Comparison of ENCODE assay signal across 9 cellular contexts in genomic region chr15:83436513-83437158, GRCh38. TPM values are rescaled to one million over a fixed set of nuclear protein-coding genes. Genes with fewer than 3 reads are reported as not detected.
DNase-seq lines count a peak whose midpoint lies in the region; ATAC-seq, FAIRE-seq and TF ChIP-seq lines count a peak whose summit lies in the region.
"Had no signal": no experiment of that assay in that cellular context is flagged by ENCODE, and none has a peak within 500 bp of the region (broad histone marks: within the 10 kb centered on the region; RNA-seq: fewer than 3 reads in every experiment).

No MANE protein-coding gene starts in this region.

- H3K4me3 Mint-ChIP-seq in CD14-positive monocyte: no peak overlapping the region

- H4K20me1 ChIP-seq in keratinocyte (ENCODE audit: control insufficient read depth, extremely low read depth, insufficient read depth, low read length): no peaks in the 10 kb centered on the region

- H3K27me3 ChIP-seq in WERI-Rb-1 (ENCODE audit: insufficient read depth, low read depth, severe bottlenecking) (no peaks in the 10 kb centered on the region), keratinocyte (ENCODE audit: control insufficient read depth, extremely low read depth, insufficient read depth, low read length) (no peaks in the 10 kb centered on the region)

- no peak overlapping the region for H2AFZ ChIP-seq in keratinocyte (ENCODE audit: control insufficient read depth, low read length)

- no peak for ATAC-seq in GM21717 (IDR thresholded peaks at IDR 0.05; ENCODE audit: unreplicated experiment)
- no peak for ATAC-seq in GM18861 (IDR thresholded peaks at IDR 0.05; ENCODE audit: unreplicated experiment)
- no peak for ATAC-seq in HG03097 (IDR thresholded peaks at IDR 0.05; ENCODE audit: low FRiP score, unreplicated experiment)

- H3K36me3 Mint-ChIP-seq in CD14-positive monocyte: no peaks in the 10 kb centered on the region

- H3K36me3 ChIP-seq in WERI-Rb-1 (no peaks in the 10 kb centered on the region), keratinocyte (ENCODE audit: control insufficient read depth in 2 of 2, extremely low read depth in 1 of 2, insufficient read depth in 2 of 2, low read length in 2 of 2) (no peaks in the 10 kb centered on the region)

- no peak overlapping the region for H3K27ac ChIP-seq in WERI-Rb-1
- H3K27ac ChIP-seq in keratinocyte (ENCODE audit: control insufficient read depth, insufficient read depth, low read length): no peak overlapping the region

- FAIRE-seq in keratinocyte (lab: Jason Lieb, UNC): peak; percentile 76

- peaks cover 3% of the 10 kb centered on the region for H3K4me1 ChIP-seq in keratinocyte (ENCODE audit: control insufficient read depth, extremely low read depth, insufficient read depth, low read length)

- dilution Hi-C loops in keratinocyte (cut with MboI; ENCODE audit: extremely low pct_ligation_motif_present, low sequenced_read_pairs): no loop called here

- intact Hi-C loops in CD14-positive monocyte (cut with micrococcal nuclease): no loop called here

- no peak overlapping the region for H3K4me2 ChIP-seq in keratinocyte (ENCODE audit: control insufficient read depth, extremely low read depth, insufficient read depth, low read depth, low read length)

- no peak overlapping the region for H3K4me3 ChIP-seq in WERI-Rb-1 (ENCODE audit: low read depth, low read length)
- no peak overlapping the region for H3K4me3 ChIP-seq in keratinocyte (ENCODE audit: control insufficient read depth in 2 of 3, extremely low read depth in 1 of 3, insufficient read depth in 2 of 3, low read depth in 1 of 3, low read length in 3 of 3)

- no peaks in the 10 kb centered on the region for H3K9me3 Mint-ChIP-seq in CD14-positive monocyte

- no peak overlapping the region for H3K9ac ChIP-seq in keratinocyte (ENCODE audit: control insufficient read depth, extremely low read depth, insufficient read depth, low read length)

- H3K79me2 ChIP-seq in keratinocyte (ENCODE audit: control insufficient read depth, insufficient read depth, low read length): no peaks in the 10 kb centered on the region

- H3K27me3 Mint-ChIP-seq in CD14-positive monocyte (ENCODE audit: low read depth in 3 of 3): peaks cover 3 to 20% (median 16%) of the 10 kb centered on the region in 3 donors

- H3K27ac Mint-ChIP-seq in CD14-positive monocyte: no peak overlapping the region

- DNase-seq in CD14-positive monocyte (ENCODE audit: low spot score): no peak
- peak; percentile 70 for DNase-seq in HT1080 (ENCODE audit: low read depth)
- DNase-seq in WERI-Rb-1: peak; percentile 16
- no peak for DNase-seq in keratinocyte (ENCODE audit: low read depth, low spot score)
- DNase-seq in AML-193 (lab: John Stamatoyannopoulos, UW): no peak

- peaks cover 3% of the 10 kb centered on the region for H3K4me1 Mint-ChIP-seq in CD14-positive monocyte

- TF ChIP-seq CTCF in CD14-positive monocyte (IDR thresholded peaks at IDR 0.05) (peak; percentile 18), WERI-Rb-1 (IDR thresholded peaks at IDR 0.05; ENCODE audit: low read depth, low read length) (peak; percentile 51), keratinocyte (optimal IDR thresholded peaks at IDR 0.05 in 1 of 3, IDR thresholded peaks at IDR 0.05 in 1 of 3, conservative IDR thresholded peaks at IDR 0.05 in 1 of 3; ENCODE audit: extremely low read depth in 1 of 3, insufficient read depth in 2 of 3, low read length in 3 of 3) (peak; percentile 43 to 69 (median 55))

- H3K9me3 ChIP-seq in WERI-Rb-1 (ENCODE audit: severe bottlenecking): no peaks in the 10 kb centered on the region
- no peaks in the 10 kb centered on the region for H3K9me3 ChIP-seq in keratinocyte (ENCODE audit: control insufficient read depth, low read depth, low read length)

- H3K9me1 ChIP-seq in keratinocyte (ENCODE audit: control insufficient read depth, extremely low read depth, insufficient read depth, low read length): no peaks in the 10 kb centered on the region

RNA-seq across cellular contexts. Expression of gene SH3GL3, which starts 10.5 kb away (rescaled TPM):
- polyA plus RNA-seq in CD14-positive monocyte: not detected
- total RNA-seq in HT1080 (2014; rRNA removed; shearing (Covaris generic)): 2.1 and 3.5 TPM in 2 replicates
- polyA plus RNA-seq in HT1080 (2015; cell fraction: cytosol; rRNA removed): 2.3 and 3.5 TPM in 2 replicates
- 1.6 and 2.4 TPM in 2 replicates for polyA plus RNA-seq in HT1080 (2015; cell fraction: nucleus; rRNA removed)
- polyA plus RNA-seq in keratinocyte: 0.04 to 0.20 TPM (median 0.07 TPM) in 3 replicates
- polyA plus RNA-seq in keratinocyte (2011; ENCODE audit: low read depth): 3.4 TPM
- 0.12 and 0.16 TPM in 2 replicates for polyA plus RNA-seq in keratinocyte (2011; cell fraction: cytosol; rRNA removed)
- polyA plus RNA-seq in keratinocyte (2011; cell fraction: nucleus; rRNA removed): 0.10 TPM in 1 of 2 replicates, not detected in the other
- polyA plus RNA-seq in keratinocyte (2012; ENCODE audit: low replicate concordance): 0.13 and 1.3 TPM in 2 replicates
- polyA minus RNA-seq in keratinocyte: not detected in 3 replicates
- not detected for polyA minus RNA-seq in keratinocyte (2011; cell fraction: cytosol; rRNA and poly(A)+ RNA removed)
- polyA minus RNA-seq in keratinocyte (2011; cell fraction: nucleus; rRNA and poly(A)+ RNA removed): not detected in 2 replicates
- total RNA-seq: subcutaneous adipose tissue had no signal

Comparison
In these comparisons a context has a peak if more than half of its experiments do, and no peak if none do; other contexts are left out.
1. DNase-seq: peak in HT1080 (single experiment) and WERI-Rb-1 (single experiment); none in CD14-positive monocyte (single experiment), keratinocyte (single experiment) and AML-193 (0 of 2).
2. Peak in every context shown above with its lines, with median percentiles within 50 percentile points of each other: CTCF ChIP-seq.